Comparison of ENCODE assay signal across 8 cellular contexts in the genomic region with DNA sequence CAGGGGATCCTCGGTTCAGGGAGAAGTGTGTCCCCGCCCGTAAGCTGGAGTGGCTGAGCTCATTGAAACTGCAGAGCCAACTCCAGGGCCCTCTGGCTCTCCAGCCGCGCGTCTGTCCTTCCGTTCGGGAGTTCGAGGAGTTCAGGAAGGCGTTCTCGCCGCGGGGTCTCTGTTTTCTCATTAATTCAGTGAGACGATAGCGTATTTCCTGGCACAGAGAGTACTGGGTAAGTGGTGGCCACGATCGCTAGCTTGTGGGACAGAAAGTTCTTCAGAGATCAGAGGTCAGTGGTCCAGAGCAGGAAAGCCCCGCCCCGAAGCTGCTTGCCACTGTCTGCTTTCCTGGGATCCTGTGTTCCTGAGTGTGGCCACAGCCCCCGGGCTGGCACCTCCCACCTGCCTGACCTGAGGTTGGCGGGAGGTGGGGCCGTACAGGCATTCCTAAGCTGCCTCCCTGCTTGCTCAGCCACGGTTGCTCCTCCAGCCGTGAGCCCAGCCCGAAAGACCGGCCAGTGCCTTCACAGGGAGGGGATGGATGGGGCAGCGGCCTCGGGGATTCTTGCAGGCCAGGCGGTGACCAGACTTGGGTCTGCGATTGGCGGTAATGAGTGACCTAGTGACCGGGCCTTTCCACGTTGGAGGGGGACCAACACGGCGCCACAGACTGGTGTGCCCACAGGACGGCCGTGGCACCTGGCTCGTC. TPM values are rescaled to one million over a fixed set of nuclear protein-coding genes. Genes with fewer than 3 reads are reported as not detected.
DNase-seq lines count a peak whose midpoint lies in the region; ATAC-seq and TF ChIP-seq lines count a peak whose summit lies in the region.

No MANE protein-coding gene starts in this region.

- H3K4me3 ChIP-seq in brain microvascular endothelial cell (ENCODE audit: low read depth, low read length) (no peak overlapping the region), kidney epithelial cell (ENCODE audit: low read depth, low read length) (no peak overlapping the region), skeletal muscle tissue (ENCODE audit: low read length in 3 of 3) (peak overlapping the region in 1 of 3 donors; percentile 13)

- H3K36me3 ChIP-seq in brain microvascular endothelial cell (replicated peaks): no peaks in the 10 kb centered on the region
- no peaks in the 10 kb centered on the region for H3K36me3 ChIP-seq in kidney epithelial cell (ENCODE audit: control insufficient read depth, insufficient read depth, low read length)
- H3K36me3 ChIP-seq in skeletal muscle tissue (ENCODE audit: control insufficient read depth in 3 of 3, insufficient read depth in 3 of 3, low read length in 3 of 3): no peaks in the 10 kb centered on the region

- no peaks in the 10 kb centered on the region for H3K9me3 ChIP-seq in skeletal muscle tissue (ENCODE audit: control insufficient read depth in 3 of 3, low read length in 3 of 3)

- DNase-seq in HT-29 (ENCODE audit: low spot score) (peak; percentile 90), brain microvascular endothelial cell (peak; percentile 25), kidney epithelial cell (ENCODE audit: low read depth) (peak; percentile 90), cerebellum (ENCODE audit: low spot score) (no peak), substantia nigra (lab: John Stamatoyannopoulos, UW) (no peak)

- H3K27me3 ChIP-seq in brain microvascular endothelial cell (replicated peaks) (no peaks in the 10 kb centered on the region), kidney epithelial cell (ENCODE audit: control insufficient read depth, insufficient read depth, low read length) (no peaks in the 10 kb centered on the region), skeletal muscle tissue (ENCODE audit: control insufficient read depth in 3 of 3, insufficient read depth in 3 of 3, low read length in 3 of 3) (peaks cover 2 to 20% (median 20%) of the 10 kb centered on the region in 3 donors)

- ATAC-seq in HG03159 (IDR thresholded peaks at IDR 0.05; ENCODE audit: unreplicated experiment): no peak
- ATAC-seq in GM18502 (IDR thresholded peaks at IDR 0.05; ENCODE audit: poor library complexity, unreplicated experiment): no peak

- in situ Hi-C loops in brain microvascular endothelial cell (cut with HindIII; ENCODE audit: low pct_ligation_motif_present, low sequenced_read_pairs): no loop called here

- H3K9ac ChIP-seq in skeletal muscle tissue (ENCODE audit: low read depth in 1 of 3, low read length in 3 of 3): peak overlapping the region in 1 of 3 donors; percentile 71

- H3K27ac ChIP-seq in brain microvascular endothelial cell (peak overlapping the region; percentile 50), skeletal muscle tissue (ENCODE audit: low read depth, low read length) (peak overlapping the region; percentile 46), substantia nigra (ENCODE audit: low read depth, low read length, poor library complexity, severe bottlenecking) (no peak overlapping the region)

- H3K4me1 ChIP-seq in skeletal muscle tissue (ENCODE audit: control insufficient read depth in 3 of 3, insufficient read depth in 3 of 3, low read length in 3 of 3): peaks cover 54 to 67% (median 57%) of the 10 kb centered on the region in 3 donors

- TF ChIP-seq CTCF in brain microvascular endothelial cell (IDR thresholded peaks at IDR 0.05; ENCODE audit: low read depth, low read length, missing control alignments) (no peak), kidney epithelial cell (IDR thresholded peaks at IDR 0.05; ENCODE audit: insufficient read depth, low read length, poor library complexity, severe bottlenecking) (no peak)

RNA-seq across cellular contexts. Expression of gene BAIAP2, which starts 8.9 kb away (rescaled TPM):
- total RNA-seq in HT-29 (2014; rRNA removed; shearing (Covaris generic)): 93.8 and 105 TPM in 2 replicates
- total RNA-seq in kidney epithelial cell: 80.3 and 83.4 TPM in 2 replicates
- total RNA-seq in skeletal muscle tissue: 7.3 TPM
- 33.7 TPM for total RNA-seq in cerebellum

RNA-seq across cellular contexts. Expression of gene CHMP6, which starts 52.2 kb away (rescaled TPM):
- 9.7 and 12.7 TPM in 2 replicates for total RNA-seq in HT-29 (2014; rRNA removed; shearing (Covaris generic))
- 26.6 and 36.6 TPM in 2 replicates for total RNA-seq in kidney epithelial cell
- total RNA-seq in skeletal muscle tissue: 12.5 TPM
- total RNA-seq in cerebellum: 13.7 TPM

Comparison
In these comparisons a context has a peak if more than half of its experiments do, and no peak if none do; other contexts are left out.
1. DNase-seq: peak in HT-29 (single experiment), brain microvascular endothelial cell (single experiment) and kidney epithelial cell (single experiment); none in cerebellum (single experiment) and substantia nigra (0 of 49).